1 cellular context compared by ENCODE assay signal in genomic region chr13:26247608-26248007, GRCh38.
TF ChIP-seq lines count a peak whose summit lies in the region.

No MANE protein-coding gene starts in this region.

TF ChIP-seq in K562, 482 proteins besides CTCF, POLR2A, EP300 and RAD21 (continued from another document and continues in another):
- TF ChIP-seq, protein P1, sequence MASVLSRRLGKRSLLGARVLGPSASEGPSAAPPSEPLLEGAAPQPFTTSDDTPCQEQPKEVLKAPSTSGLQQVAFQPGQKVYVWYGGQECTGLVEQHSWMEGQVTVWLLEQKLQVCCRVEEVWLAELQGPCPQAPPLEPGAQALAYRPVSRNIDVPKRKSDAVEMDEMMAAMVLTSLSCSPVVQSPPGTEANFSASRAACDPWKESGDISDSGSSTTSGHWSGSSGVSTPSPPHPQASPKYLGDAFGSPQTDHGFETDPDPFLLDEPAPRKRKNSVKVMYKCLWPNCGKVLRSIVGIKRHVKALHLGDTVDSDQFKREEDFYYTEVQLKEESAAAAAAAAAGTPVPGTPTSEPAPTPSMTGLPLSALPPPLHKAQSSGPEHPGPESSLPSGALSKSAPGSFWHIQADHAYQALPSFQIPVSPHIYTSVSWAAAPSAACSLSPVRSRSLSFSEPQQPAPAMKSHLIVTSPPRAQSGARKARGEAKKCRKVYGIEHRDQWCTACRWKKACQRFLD (CRISPR knock-in tag; IDR thresholded peaks at IDR 0.05) = peak; percentile 75; the same call in 1 of the 2 replicates
- TF ChIP-seq CTBP1 (IDR thresholded peaks at IDR 0.05; ENCODE audit: borderline replicate concordance) = peak; percentile 48; the same call in 1 of the 2 replicates
- TF ChIP-seq SLC30A9 (CRISPR knock-in tag; IDR thresholded peaks at IDR 0.05) = no peak
- TF ChIP-seq TFE3 (CRISPR knock-in tag; IDR thresholded peaks at IDR 0.05) = peak; percentile 50
- TF ChIP-seq PHB2 (IDR thresholded peaks at IDR 0.05; ENCODE audit: low read depth) = 0 out of 2 replicates have a peak, but pooled peaks have one; percentile 45
- peak; percentile 64; the same call in 1 of the 2 replicates for TF ChIP-seq PML (IDR thresholded peaks at IDR 0.05; ENCODE audit: low read length)
- peak; percentile 33; the same call in 1 of the 2 replicates for TF ChIP-seq MTA3 (IDR thresholded peaks at IDR 0.05; ENCODE audit: borderline replicate concordance)
- peak; percentile 66; the same call in 1 of the 2 replicates for TF ChIP-seq NBN (IDR thresholded peaks at IDR 0.05; ENCODE audit: low read depth)
- TF ChIP-seq FOXK2 (conservative IDR thresholded peaks at IDR 0.05 in 1 of 2, IDR thresholded peaks at IDR 0.05 in 1 of 2; ENCODE audit: low read depth in 2 of 2) = peak in 1 of 2 experiments; percentile 13; a peak in 1 of 4 replicates
- TF ChIP-seq NR2C1 (IDR thresholded peaks at IDR 0.05) = no peak
- TF ChIP-seq NR2C1 (tag; IDR thresholded peaks at IDR 0.05) = 0 out of 2 replicates have a peak, but pooled peaks have one; percentile 22
- peak; percentile 69 to 99; a peak in 3 of 4 replicates for TF ChIP-seq RCOR1 (IDR thresholded peaks at IDR 0.05; ENCODE audit: borderline replicate concordance in 1 of 2, low read depth in 2 of 2, low read length in 2 of 2)
- peak; percentile 91 for TF ChIP-seq BHLHE40 (IDR thresholded peaks at IDR 0.05; ENCODE audit: low read length)
- no peak for TF ChIP-seq RFX1 (IDR thresholded peaks at IDR 0.05)
- TF ChIP-seq TAL1 (IDR thresholded peaks at IDR 0.05) = peak; percentile 91
- TF ChIP-seq CREB1 (IDR thresholded peaks at IDR 0.05) = 0 out of 2 replicates have a peak, but pooled peaks have one; percentile 22
- TF ChIP-seq CREB1 (CRISPR knock-in tag; IDR thresholded peaks at IDR 0.05) = no peak; the same call in 1 of the 2 replicates
- peak; percentile 92 for TF ChIP-seq CBFA2T2 (conservative IDR thresholded peaks at IDR 0.05)
- peak; percentile 16; the same call in 1 of the 2 replicates for TF ChIP-seq MAX (CRISPR knock-in tag; IDR thresholded peaks at IDR 0.05)
- peak; percentile 67 for TF ChIP-seq NFIC (IDR thresholded peaks at IDR 0.05)
- TF ChIP-seq HMBOX1 (IDR thresholded peaks at IDR 0.05) = peak; percentile 46; the same call in 1 of the 2 replicates
- TF ChIP-seq FOSL1 (tag; conservative IDR thresholded peaks at IDR 0.05) = peak; percentile 75
- 0 out of 2 replicates have a peak, but pooled peaks have one; percentile 7 for TF ChIP-seq TCFL5 (CRISPR knock-in tag; conservative IDR thresholded peaks at IDR 0.05)
- TF ChIP-seq, protein P2, sequence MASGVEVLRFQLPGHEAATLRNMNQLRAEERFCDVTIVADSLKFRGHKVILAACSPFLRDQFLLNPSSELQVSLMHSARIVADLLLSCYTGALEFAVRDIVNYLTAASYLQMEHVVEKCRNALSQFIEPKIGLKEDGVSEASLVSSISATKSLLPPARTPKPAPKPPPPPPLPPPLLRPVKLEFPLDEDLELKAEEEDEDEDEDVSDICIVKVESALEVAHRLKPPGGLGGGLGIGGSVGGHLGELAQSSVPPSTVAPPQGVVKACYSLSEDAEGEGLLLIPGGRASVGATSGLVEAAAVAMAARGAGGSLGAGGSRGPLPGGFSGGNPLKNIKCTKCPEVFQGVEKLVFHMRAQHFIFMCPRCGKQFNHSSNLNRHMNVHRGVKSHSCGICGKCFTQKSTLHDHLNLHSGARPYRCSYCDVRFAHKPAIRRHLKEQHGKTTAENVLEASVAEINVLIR (CRISPR knock-in tag; IDR thresholded peaks at IDR 0.05) = 0 out of 2 replicates have a peak, but pooled peaks have one; percentile 30
- 0 out of 4 replicates have a peak, but pooled peaks of 1 of the 2 experiments have one; percentile 52 for TF ChIP-seq ARNT (IDR thresholded peaks at IDR 0.05)
- 0 out of 2 replicates have a peak, but pooled peaks have one; percentile 34 for TF ChIP-seq ADNP (tag; IDR thresholded peaks at IDR 0.05)
- TF ChIP-seq, protein P3, sequence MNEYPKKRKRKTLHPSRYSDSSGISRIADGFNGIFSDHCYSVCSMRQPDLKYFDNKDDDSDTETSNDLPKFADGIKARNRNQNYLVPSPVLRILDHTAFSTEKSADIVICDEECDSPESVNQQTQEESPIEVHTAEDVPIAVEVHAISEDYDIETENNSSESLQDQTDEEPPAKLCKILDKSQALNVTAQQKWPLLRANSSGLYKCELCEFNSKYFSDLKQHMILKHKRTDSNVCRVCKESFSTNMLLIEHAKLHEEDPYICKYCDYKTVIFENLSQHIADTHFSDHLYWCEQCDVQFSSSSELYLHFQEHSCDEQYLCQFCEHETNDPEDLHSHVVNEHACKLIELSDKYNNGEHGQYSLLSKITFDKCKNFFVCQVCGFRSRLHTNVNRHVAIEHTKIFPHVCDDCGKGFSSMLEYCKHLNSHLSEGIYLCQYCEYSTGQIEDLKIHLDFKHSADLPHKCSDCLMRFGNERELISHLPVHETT (CRISPR knock-in tag; conservative IDR thresholded peaks at IDR 0.05 in 1 of 2, IDR thresholded peaks at IDR 0.05 in 1 of 2) = peak in 1 of 2 experiments; percentile 64; a peak in 2 of 4 replicates
- TF ChIP-seq SRSF3 (IDR thresholded peaks at IDR 0.05; ENCODE audit: insufficient read depth, low read length) = no peak
- no peak for TF ChIP-seq ZKSCAN1 (IDR thresholded peaks at IDR 0.05; ENCODE audit: low read depth, low read length)
- TF ChIP-seq BACH1 (tag; IDR thresholded peaks at IDR 0.05) = peak; percentile 52; the same call in 1 of the 2 replicates
- TF ChIP-seq CXXC5 (CRISPR knock-in tag; IDR thresholded peaks at IDR 0.05) = peak; percentile 50
- peak; percentile 67 for TF ChIP-seq MEIS2 (IDR thresholded peaks at IDR 0.05; ENCODE audit: partially characterized antibody)
- TF ChIP-seq CC2D1A (IDR thresholded peaks at IDR 0.05) = 0 out of 2 replicates have a peak, but pooled peaks have one; percentile 53
- TF ChIP-seq FOXM1 (IDR thresholded peaks at IDR 0.05; ENCODE audit: low read depth) = peak; percentile 82
- TF ChIP-seq FOXM1 (CRISPR knock-in tag; IDR thresholded peaks at IDR 0.05; ENCODE audit: low read depth) = no peak
- TF ChIP-seq, protein P4, sequence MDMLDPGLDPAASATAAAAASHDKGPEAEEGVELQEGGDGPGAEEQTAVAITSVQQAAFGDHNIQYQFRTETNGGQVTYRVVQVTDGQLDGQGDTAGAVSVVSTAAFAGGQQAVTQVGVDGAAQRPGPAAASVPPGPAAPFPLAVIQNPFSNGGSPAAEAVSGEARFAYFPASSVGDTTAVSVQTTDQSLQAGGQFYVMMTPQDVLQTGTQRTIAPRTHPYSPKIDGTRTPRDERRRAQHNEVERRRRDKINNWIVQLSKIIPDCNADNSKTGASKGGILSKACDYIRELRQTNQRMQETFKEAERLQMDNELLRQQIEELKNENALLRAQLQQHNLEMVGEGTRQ (CRISPR knock-in tag; IDR thresholded peaks at IDR 0.05) = peak; percentile 61
- peak; percentile 96 to 97 for TF ChIP-seq KDM1A (IDR thresholded peaks at IDR 0.05)
- TF ChIP-seq EGR1 (conservative IDR thresholded peaks at IDR 0.05) = no peak
- no peak for TF ChIP-seq PBX2 (CRISPR knock-in tag; IDR thresholded peaks at IDR 0.05; ENCODE audit: low read depth)
- TF ChIP-seq PBX2 (tag; conservative IDR thresholded peaks at IDR 0.05; ENCODE audit: low read depth) = 0 out of 2 replicates have a peak, but pooled peaks have one; percentile 46
- TF ChIP-seq, protein P5, sequence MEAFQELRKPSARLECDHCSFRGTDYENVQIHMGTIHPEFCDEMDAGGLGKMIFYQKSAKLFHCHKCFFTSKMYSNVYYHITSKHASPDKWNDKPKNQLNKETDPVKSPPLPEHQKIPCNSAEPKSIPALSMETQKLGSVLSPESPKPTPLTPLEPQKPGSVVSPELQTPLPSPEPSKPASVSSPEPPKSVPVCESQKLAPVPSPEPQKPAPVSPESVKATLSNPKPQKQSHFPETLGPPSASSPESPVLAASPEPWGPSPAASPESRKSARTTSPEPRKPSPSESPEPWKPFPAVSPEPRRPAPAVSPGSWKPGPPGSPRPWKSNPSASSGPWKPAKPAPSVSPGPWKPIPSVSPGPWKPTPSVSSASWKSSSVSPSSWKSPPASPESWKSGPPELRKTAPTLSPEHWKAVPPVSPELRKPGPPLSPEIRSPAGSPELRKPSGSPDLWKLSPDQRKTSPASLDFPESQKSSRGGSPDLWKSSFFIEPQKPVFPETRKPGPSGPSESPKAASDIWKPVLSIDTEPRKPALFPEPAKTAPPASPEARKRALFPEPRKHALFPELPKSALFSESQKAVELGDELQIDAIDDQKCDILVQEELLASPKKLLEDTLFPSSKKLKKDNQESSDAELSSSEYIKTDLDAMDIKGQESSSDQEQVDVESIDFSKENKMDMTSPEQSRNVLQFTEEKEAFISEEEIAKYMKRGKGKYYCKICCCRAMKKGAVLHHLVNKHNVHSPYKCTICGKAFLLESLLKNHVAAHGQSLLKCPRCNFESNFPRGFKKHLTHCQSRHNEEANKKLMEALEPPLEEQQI (IDR thresholded peaks at IDR 0.05) = 0 out of 2 replicates have a peak, but pooled peaks have one; percentile 31
- peak; percentile 35; the same call in 1 of the 2 replicates for TF ChIP-seq MXI1 (IDR thresholded peaks at IDR 0.05; ENCODE audit: low read depth, low read length)
- peak; percentile 52; the same call in 1 of the 2 replicates for TF ChIP-seq EP400 (IDR thresholded peaks at IDR 0.05)
- no peak for TF ChIP-seq IRF2 (CRISPR knock-in tag; IDR thresholded peaks at IDR 0.05)
- peak; percentile 84 for TF ChIP-seq MTA2 (IDR thresholded peaks at IDR 0.05; ENCODE audit: low read depth)
- no peak for TF ChIP-seq NR2C2 (CRISPR knock-in tag; IDR thresholded peaks at IDR 0.05)
- TF ChIP-seq NR2C2 (tag; IDR thresholded peaks at IDR 0.05) = peak; percentile 29; the same call in 1 of the 2 replicates
- TF ChIP-seq XRCC3 (IDR thresholded peaks at IDR 0.05) = no peak
- no peak for TF ChIP-seq ZNF232 (CRISPR knock-in tag; IDR thresholded peaks at IDR 0.05)
- no peak for TF ChIP-seq GTF2B (IDR thresholded peaks at IDR 0.05; ENCODE audit: extremely low read depth, insufficient read length)
- TF ChIP-seq LEF1 (IDR thresholded peaks at IDR 0.05) = peak; percentile 85; the same call in 1 of the 2 replicates
- TF ChIP-seq DACH1 (IDR thresholded peaks at IDR 0.05; ENCODE audit: partially characterized antibody) = peak; percentile 68
- TF ChIP-seq ZNF175 (CRISPR knock-in tag; IDR thresholded peaks at IDR 0.05; ENCODE audit: low read depth) = peak; percentile 66; the same call in 1 of the 2 replicates
- peak; percentile 80 for TF ChIP-seq NCOR1 (IDR thresholded peaks at IDR 0.05)
- peak in 1 of 2 experiments; percentile 90; a peak in 2 of 4 replicates for TF ChIP-seq HDAC1 (IDR thresholded peaks at IDR 0.05)
- no peak for TF ChIP-seq ZNF41 (CRISPR knock-in tag; conservative IDR thresholded peaks at IDR 0.05)
- peak; percentile 50; the same call in 1 of the 2 replicates for TF ChIP-seq STAT5A (IDR thresholded peaks at IDR 0.05; ENCODE audit: borderline replicate concordance, low read length)
- peak; percentile 52; the same call in 1 of the 2 replicates for TF ChIP-seq NCOA1 (IDR thresholded peaks at IDR 0.05; ENCODE audit: low read depth)
- TF ChIP-seq CREM (IDR thresholded peaks at IDR 0.05; ENCODE audit: low read depth) = peak; percentile 78
